1 cellular context compared by ENCODE assay signal in genomic region chr16:8417145-8417544, GRCh38.
TF ChIP-seq lines count a peak whose summit lies in the region.

No MANE protein-coding gene starts in this region.

TF ChIP-seq in HepG2, 621 proteins besides CTCF, POLR2A, EP300 and RAD21 (continued from another document):
- TF ChIP-seq ZNF563 (CRISPR knock-in tag; IDR thresholded peaks at IDR 0.05), result no peak
- no peak for TF ChIP-seq ZHX2 (IDR thresholded peaks at IDR 0.05; ENCODE audit: low read depth)
- TF ChIP-seq ZHX2 (CRISPR knock-in tag; IDR thresholded peaks at IDR 0.05; ENCODE audit: borderline replicate concordance), result no peak
- no peak for TF ChIP-seq CBX1 (IDR thresholded peaks at IDR 0.05; ENCODE audit: low read depth)
- TF ChIP-seq SMAD9 (CRISPR knock-in tag; IDR thresholded peaks at IDR 0.05), result no peak
- no peak for TF ChIP-seq MYPOP (CRISPR knock-in tag; IDR thresholded peaks at IDR 0.05)
- TF ChIP-seq ZKSCAN8 (CRISPR knock-in tag; IDR thresholded peaks at IDR 0.05; ENCODE audit: borderline replicate concordance), result no peak
TF ChIP-seq in HepG2: peak in this region for 3.
